ENCODE assay signal across 8 cellular contexts in the genomic region with DNA sequence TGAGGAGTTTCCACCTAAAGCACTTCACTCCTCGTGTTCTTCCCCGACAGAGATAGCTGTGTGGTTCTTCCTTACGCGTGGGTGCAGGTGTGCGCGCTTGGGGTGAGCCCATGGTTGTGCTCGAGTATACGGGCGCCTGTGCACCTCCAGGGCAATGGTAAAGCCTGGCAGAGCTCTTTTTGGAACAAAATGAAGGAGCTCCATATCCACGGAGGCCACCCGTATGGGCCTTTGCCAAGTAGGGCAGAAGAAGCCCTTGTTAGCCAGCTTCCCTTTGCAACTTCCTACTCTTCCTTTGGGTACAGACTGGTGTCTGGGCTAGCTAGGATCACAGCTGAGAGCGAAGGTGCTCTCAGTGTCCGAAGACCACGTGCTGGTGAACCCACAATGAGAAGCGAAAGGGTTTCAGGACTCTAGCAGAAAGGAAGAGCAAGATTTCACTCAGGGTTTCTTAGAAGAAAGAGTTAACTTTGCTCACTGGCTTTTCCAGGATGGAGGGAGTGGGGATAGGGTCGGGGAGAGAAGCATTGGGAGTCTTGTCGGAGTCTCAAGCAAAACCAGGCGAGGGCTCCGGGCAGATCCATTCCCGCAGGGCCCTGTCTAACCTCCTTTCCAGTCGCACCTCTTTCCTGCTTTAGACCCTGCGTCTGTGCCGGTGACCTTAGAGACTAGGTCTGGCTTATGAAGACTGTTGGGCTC.
A peak's percentile ranks its signal among the peaks of the same experiment; 100 is the strongest.
DNase-seq lines count a peak whose midpoint lies in the region; ATAC-seq and TF ChIP-seq lines count a peak whose summit lies in the region.

No MANE protein-coding gene starts in this region.

- peak; percentile 34 for DNase-seq in GM13977 (ENCODE audit: low spot score)
- peak; percentile 39 for DNase-seq in NCI-H2171 (lab: John Stamatoyannopoulos, UW)
- no peak for DNase-seq in effector memory CD4-positive, alpha-beta T cell
- DNase-seq in GM10266 (ENCODE audit: extremely low spot score), result no peak

- peaks cover 27% of the 10 kb centered on the region for H3K27me3 ChIP-seq in effector memory CD4-positive, alpha-beta T cell (replicated peaks; ENCODE audit: control insufficient read depth, insufficient read depth, low read length, poor library complexity, severe bottlenecking)
- peaks cover 58% of the 10 kb centered on the region for H3K27me3 ChIP-seq in mucosa of stomach (ENCODE audit: control insufficient read depth, insufficient read depth, low read length)

- in situ Hi-C loops in GM13977 (cut with MboI; ENCODE audit: low pct_unique_long_range_greater_than_20kb, low sequenced_read_pairs, unreplicated experiment), result no loop called here

- H3K9me3 ChIP-seq in effector memory CD4-positive, alpha-beta T cell (ENCODE audit: control insufficient read depth, low read length), result no peaks in the 10 kb centered on the region
- H3K9me3 ChIP-seq in mucosa of stomach (ENCODE audit: control insufficient read depth, low read length), result no peaks in the 10 kb centered on the region

- H3K36me3 ChIP-seq in effector memory CD4-positive, alpha-beta T cell (ENCODE audit: control insufficient read depth, insufficient read depth, low read length), result no peaks in the 10 kb centered on the region
- no peaks in the 10 kb centered on the region for H3K36me3 ChIP-seq in mucosa of stomach (ENCODE audit: control insufficient read depth, insufficient read depth, low read length)

- peak overlapping the region; percentile 18 for H3K9ac ChIP-seq in mucosa of stomach (ENCODE audit: low read length)

- ATAC-seq in HG03095 (IDR thresholded peaks at IDR 0.05; ENCODE audit: unreplicated experiment) (no peak), HG03108 (IDR thresholded peaks at IDR 0.05; ENCODE audit: unreplicated experiment) (no peak), GM19324 (IDR thresholded peaks at IDR 0.05; ENCODE audit: low FRiP score, unreplicated experiment) (no peak)

- TF ChIP-seq CTCF in GM13977 (IDR thresholded peaks at IDR 0.05; ENCODE audit: extremely low read depth, insufficient read depth, missing control alignments), result no peak
- TF ChIP-seq CTCF in GM10266 (IDR thresholded peaks at IDR 0.05; ENCODE audit: control insufficient read depth, insufficient read depth, low read depth, missing control alignments), result no peak

- H3K27ac ChIP-seq in effector memory CD4-positive, alpha-beta T cell (ENCODE audit: insufficient read depth, low read length, poor library complexity, severe bottlenecking), result no peak overlapping the region

- H3K4me3 ChIP-seq in effector memory CD4-positive, alpha-beta T cell (ENCODE audit: insufficient read depth, low read depth, low read length, poor library complexity, severe bottlenecking), result peak overlapping the region; percentile 10
- H3K4me3 ChIP-seq in mucosa of stomach (ENCODE audit: low read length), result no peak overlapping the region

- peaks cover 8% of the 10 kb centered on the region for H3K4me1 ChIP-seq in effector memory CD4-positive, alpha-beta T cell (ENCODE audit: control insufficient read depth, insufficient read depth, low read length, poor library complexity, severe bottlenecking)
- H3K4me1 ChIP-seq in mucosa of stomach (ENCODE audit: control insufficient read depth, insufficient read depth, low read length), result no peaks in the 10 kb centered on the region

Comparison
In these comparisons a context has a peak if more than half of its experiments do, and no peak if none do; other contexts are left out.
1. DNase-seq: peak in GM13977 (single experiment) and NCI-H2171 (single experiment); none in effector memory CD4-positive, alpha-beta T cell (0 of 3) and GM10266 (single experiment).